10 cellular contexts compared by ENCODE assay signal in the genomic region with DNA sequence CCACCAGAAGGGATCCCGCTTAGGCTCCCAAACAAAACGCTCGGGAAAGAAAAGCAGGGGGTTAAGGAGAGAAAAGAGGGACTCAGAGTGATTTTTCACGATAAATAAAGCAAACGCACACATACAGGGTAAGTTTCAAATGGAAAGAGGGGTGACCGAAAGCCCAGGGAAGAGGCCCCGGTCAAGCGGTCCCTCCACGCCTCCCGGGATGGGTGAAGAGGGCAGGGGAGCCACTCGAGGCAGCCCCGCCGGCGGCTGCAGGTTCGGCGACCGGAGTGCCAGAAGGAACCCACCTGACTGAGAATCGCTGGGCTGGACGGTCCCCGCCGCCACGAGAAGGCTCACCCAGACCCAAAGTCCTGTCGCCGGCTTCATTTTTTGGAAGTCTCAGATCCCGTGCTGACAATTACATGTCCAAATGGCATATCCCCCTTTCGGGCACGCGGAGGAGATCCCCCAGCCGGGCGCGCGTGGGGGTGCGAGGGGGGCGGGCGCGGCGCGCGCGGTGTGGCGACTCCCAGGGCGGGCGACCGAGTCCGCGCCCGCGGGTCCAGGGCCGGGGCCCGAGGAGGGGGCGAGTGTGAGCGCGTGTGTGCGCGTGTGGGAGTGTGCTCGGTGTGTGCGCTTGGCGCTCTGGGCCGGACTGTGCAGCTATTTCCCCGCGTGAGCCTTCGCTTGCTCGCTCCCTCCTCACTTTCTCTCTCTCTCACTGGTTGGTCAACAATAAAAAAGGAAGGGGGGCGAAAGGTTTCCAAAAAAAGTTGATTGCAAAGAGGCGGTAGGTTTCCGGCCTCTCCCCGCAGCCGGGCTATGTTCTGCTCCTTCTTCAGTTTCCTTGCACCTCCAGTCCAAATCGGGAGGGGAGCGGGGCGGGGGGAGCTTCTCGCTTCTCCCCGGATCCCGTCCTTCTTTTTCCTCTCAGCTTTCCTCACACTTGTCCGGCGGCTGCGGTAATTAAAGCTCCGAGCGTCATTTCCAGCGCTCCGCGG. TPM values are rescaled to one million over a fixed set of nuclear protein-coding genes. Genes with fewer than 3 reads are reported as not detected.
DNase-seq lines count a peak whose midpoint lies in the region; ATAC-seq and TF ChIP-seq lines count a peak whose summit lies in the region.
"Had no signal": no experiment of that assay in that cellular context is flagged by ENCODE, and none has a peak within 500 bp of the region (broad histone marks: within the 10 kb centered on the region; RNA-seq: fewer than 3 reads in every experiment).

A gene (minus strand): TSS at position 647 of the 989 bp plus-strand sequence. CDS start 272 bp downstream, at position 375.

- no peaks in the 10 kb centered on the region for H3K36me3 ChIP-seq in HUES6 (ENCODE audit: control insufficient read depth, insufficient read depth, low read length)
- H3K36me3 ChIP-seq in left lung = no peaks in the 10 kb centered on the region
- H3K36me3 ChIP-seq in subcutaneous abdominal adipose tissue (ENCODE audit: control insufficient read depth in 5 of 5, insufficient read depth in 5 of 5, low read length in 5 of 5) = no peaks in the 10 kb centered on the region

- H3K27me3 ChIP-seq in HUES6 (ENCODE audit: control insufficient read depth, insufficient read depth, low read length) (peaks cover 70% of the 10 kb centered on the region), left lung (peaks cover 39 to 73% of the 10 kb centered on the region in 2 donors), subcutaneous abdominal adipose tissue (ENCODE audit: control insufficient read depth in 5 of 5, insufficient read depth in 4 of 5, low read length in 5 of 5) (peaks cover 0 to 12% (median 5%) of the 10 kb centered on the region in 5 donors)

- H3K9me3 ChIP-seq in HUES6 (ENCODE audit: control insufficient read depth, insufficient read depth, low read depth, low read length) = no peaks in the 10 kb centered on the region
- H3K9me3 ChIP-seq in left lung = no peaks in the 10 kb centered on the region
- H3K9me3 ChIP-seq in subcutaneous abdominal adipose tissue (ENCODE audit: control insufficient read depth in 5 of 5, low read length in 5 of 5) = no peaks in the 10 kb centered on the region

- DNase-seq in COR-L47 (lab: John Stamatoyannopoulos, UW) (peak; percentile 58), cerebellum (ENCODE audit: low spot score) (peak; percentile 42), left lung (peak; percentile 36 to 80), NCI-H1092 (lab: John Stamatoyannopoulos, UW) (no peak)
- DNase-seq in stimulated activated CD4-positive, alpha-beta T cell treated with anti-CD3 and anti-CD28 coated beads, Interleukin-4, amount 100 ng/mL, for 1 hour = no peak
- DNase-seq in stimulated activated CD4-positive, alpha-beta T cell treated with anti-CD3 and anti-CD28 coated beads, Interleukin-12 subunit alpha, Interleukin-12 subunit beta, amount 100 ng/mL, for 4 hours = no peak

- H3K4me1 ChIP-seq in HUES6 (ENCODE audit: control insufficient read depth, insufficient read depth, low read length) = peaks cover 10% of the 10 kb centered on the region; the same call in 1 of the 2 replicates
- peaks cover 6 to 11% of the 10 kb centered on the region in 2 donors for H3K4me1 ChIP-seq in left lung
- H3K4me1 ChIP-seq in subcutaneous abdominal adipose tissue (ENCODE audit: control insufficient read depth in 5 of 5, insufficient read depth in 5 of 5, low read length in 5 of 5) = peaks cover 2 to 35% (median 27%) of the 10 kb centered on the region in 5 donors

- H3K4me3 ChIP-seq in HUES6 (ENCODE audit: low read depth, low read length) (peak within 1 kb of the TSS; percentile 67), left lung (peak within 1 kb of the TSS; percentile 41 to 47), subcutaneous abdominal adipose tissue (ENCODE audit: low read depth in 1 of 5, low read length in 5 of 5) (peak within 1 kb of the TSS; percentile 74 to 90 (median 80))

- ATAC-seq in left lung = peak; percentile 37

- no peak for TF ChIP-seq CTCF in left lung (IDR thresholded peaks at IDR 0.05)

- H3K9ac ChIP-seq in HUES6 (ENCODE audit: low read length) = no peak within 1 kb of the TSS
- H3K9ac ChIP-seq in subcutaneous abdominal adipose tissue (ENCODE audit: low read length in 5 of 5) = peak within 1 kb of the TSS in 4 of 5 donors; percentile 41 to 80 (median 72)

- H3K27ac ChIP-seq in HUES6 (ENCODE audit: low read depth, low read length) = no peak within 1 kb of the TSS
- peak within 1 kb of the TSS; percentile 47 to 63 for H3K27ac ChIP-seq in left lung
- H3K27ac ChIP-seq in subcutaneous abdominal adipose tissue (ENCODE audit: low read depth, low read length) = peak within 1 kb of the TSS; percentile 62

- intact Hi-C loops in left lung (cut with DNase I) = no loop called here

RNA-seq across cellular contexts. Expression of the gene that starts here (rescaled TPM):
- 154 TPM for total RNA-seq in cerebellum
- total RNA-seq in left lung = 10 to 100 TPM in 1 of 2 donors, 1 to 10 TPM in 1; 6.4 to 16.0 TPM
- total RNA-seq: LHCN-M2, mononuclear cell had no signal

Comparison
In these comparisons a context has a peak if more than half of its experiments do, and no peak if none do; other contexts are left out.
1. DNase-seq: peak in COR-L47 (single experiment), cerebellum (single experiment) and left lung (2 of 2); none in stimulated activated CD4-positive, alpha-beta T cell treated with anti-CD3 and anti-CD28 coated beads, Interleukin-4, amount 100 ng/mL, for 1 hour (single experiment), stimulated activated CD4-positive, alpha-beta T cell treated with anti-CD3 and anti-CD28 coated beads, Interleukin-12 subunit alpha, Interleukin-12 subunit beta, amount 100 ng/mL, for 4 hours (single experiment) and NCI-H1092 (single experiment).
2. Peak in every context shown above with its lines, with median percentiles within 50 percentile points of each other: H3K4me3 ChIP-seq.